In the genomic region with DNA sequence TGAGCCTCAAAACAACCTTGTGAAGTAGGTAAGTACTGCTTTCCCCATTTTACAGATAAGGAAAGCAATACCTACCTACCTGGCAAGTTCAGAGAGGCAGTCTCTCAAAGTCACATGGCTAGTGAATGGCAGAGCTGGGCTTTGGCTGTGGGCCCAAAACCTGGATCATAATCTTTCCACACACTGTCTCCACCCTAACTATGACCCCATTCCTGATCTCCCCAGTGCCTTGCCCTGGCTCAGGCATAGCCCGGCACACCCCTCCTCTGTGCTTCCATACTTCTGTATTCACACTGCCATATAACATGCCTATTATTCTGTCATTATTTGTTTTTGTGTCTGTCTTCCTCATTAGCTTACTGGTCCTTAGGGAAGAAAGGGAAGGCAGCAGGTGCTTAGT, we compare ENCODE assay signal across 16 cellular contexts.
"Had no signal": no experiment of that assay in that cellular context is flagged by ENCODE, and none has a peak within 500 bp of the region (broad histone marks: within the 10 kb centered on the region; RNA-seq: fewer than 3 reads in every experiment).

No MANE protein-coding gene starts in this region.

- H3K36me3 ChIP-seq: cardiac muscle cell, lower lobe of right lung, tibial nerve had no signal

- ATAC-seq: activated T-helper 17 cell treated with anti-CD3 and anti-CD28 coated beads, Interleukin-2, amount 50 U/mL, for 72 hours; lower lobe of right lung; stimulated activated naive CD8-positive, alpha-beta T cell treated with anti-CD3 and anti-CD28 coated beads, Interleukin-15, amount 100 ng/mL, for 72 hours had no signal

- DNase-seq: activated CD4-positive, alpha-beta T cell treated with anti-CD3 and anti-CD28 coated beads, Interleukin-2, amount 50 U/mL, for 1 hour; activated naive CD4-positive, alpha-beta T cell treated with anti-CD3 and anti-CD28 coated beads for 36 hours; activated T-cell treated with anti-CD3 and anti-CD28 coated beads for 4 hours; cortex of kidney; effector CD8-positive, alpha-beta T cell; hippocampal formation; kidney glomerular epithelial cell; lower lobe of right lung; nucleus accumbens; stimulated activated CD4-positive, alpha-beta T cell treated with anti-CD3 and anti-CD28 coated beads, Interleukin-4, amount 100 ng/mL, for 1 hour; stimulated activated CD8-positive, alpha-beta memory T cell treated with anti-CD3 and anti-CD28 coated beads, Interleukin-4, amount 100 ng/mL, for 48 hours; stimulated activated naive CD8-positive, alpha-beta T cell treated with anti-CD3 and anti-CD28 coated beads, Interleukin-15, amount 100 ng/mL, for 72 hours had no signal

- H3K27me3 ChIP-seq: cardiac muscle cell, tibial nerve had no signal

- H3K9me3 ChIP-seq: lower lobe of right lung, tibial nerve had no signal

- H3K27ac ChIP-seq: cardiac muscle cell, epithelial cell of prostate, lower lobe of right lung had no signal

- H3K4me3 ChIP-seq: cardiac muscle cell, lower lobe of right lung, tibial nerve had no signal
